ENCODE assay signal across 1 cellular context in genomic region chr9:78303377-78304062, GRCh38.
TF ChIP-seq lines count a peak whose summit lies in the region.

No MANE protein-coding gene starts in this region.

TF ChIP-seq in SK-N-SH treated with all-trans-retinoic acid at 6 μM for 48 hours, 23 proteins besides CTCF, POLR2A, EP300 and RAD21 (continued from another document):
- TF ChIP-seq, protein P1, sequence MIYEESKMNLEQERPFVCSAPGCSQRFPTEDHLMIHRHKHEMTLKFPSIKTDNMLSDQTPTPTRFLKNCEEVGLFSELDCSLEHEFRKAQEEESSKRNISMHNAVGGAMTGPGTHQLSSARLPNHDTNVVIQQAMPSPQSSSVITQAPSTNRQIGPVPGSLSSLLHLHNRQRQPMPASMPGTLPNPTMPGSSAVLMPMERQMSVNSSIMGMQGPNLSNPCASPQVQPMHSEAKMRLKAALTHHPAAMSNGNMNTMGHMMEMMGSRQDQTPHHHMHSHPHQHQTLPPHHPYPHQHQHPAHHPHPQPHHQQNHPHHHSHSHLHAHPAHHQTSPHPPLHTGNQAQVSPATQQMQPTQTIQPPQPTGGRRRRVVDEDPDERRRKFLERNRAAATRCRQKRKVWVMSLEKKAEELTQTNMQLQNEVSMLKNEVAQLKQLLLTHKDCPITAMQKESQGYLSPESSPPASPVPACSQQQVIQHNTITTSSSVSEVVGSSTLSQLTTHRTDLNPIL (CRISPR knock-in tag; IDR thresholded peaks at IDR 0.05; ENCODE audit: low read depth): no peak
- no peak for TF ChIP-seq ARNTL (CRISPR knock-in tag; IDR thresholded peaks at IDR 0.05; ENCODE audit: borderline replicate concordance, low read depth)
- no peak for TF ChIP-seq ZFP30 (CRISPR knock-in tag; IDR thresholded peaks at IDR 0.05)
- no peak for TF ChIP-seq ZC3H10 (CRISPR knock-in tag; IDR thresholded peaks at IDR 0.05)
- TF ChIP-seq, protein P2, sequence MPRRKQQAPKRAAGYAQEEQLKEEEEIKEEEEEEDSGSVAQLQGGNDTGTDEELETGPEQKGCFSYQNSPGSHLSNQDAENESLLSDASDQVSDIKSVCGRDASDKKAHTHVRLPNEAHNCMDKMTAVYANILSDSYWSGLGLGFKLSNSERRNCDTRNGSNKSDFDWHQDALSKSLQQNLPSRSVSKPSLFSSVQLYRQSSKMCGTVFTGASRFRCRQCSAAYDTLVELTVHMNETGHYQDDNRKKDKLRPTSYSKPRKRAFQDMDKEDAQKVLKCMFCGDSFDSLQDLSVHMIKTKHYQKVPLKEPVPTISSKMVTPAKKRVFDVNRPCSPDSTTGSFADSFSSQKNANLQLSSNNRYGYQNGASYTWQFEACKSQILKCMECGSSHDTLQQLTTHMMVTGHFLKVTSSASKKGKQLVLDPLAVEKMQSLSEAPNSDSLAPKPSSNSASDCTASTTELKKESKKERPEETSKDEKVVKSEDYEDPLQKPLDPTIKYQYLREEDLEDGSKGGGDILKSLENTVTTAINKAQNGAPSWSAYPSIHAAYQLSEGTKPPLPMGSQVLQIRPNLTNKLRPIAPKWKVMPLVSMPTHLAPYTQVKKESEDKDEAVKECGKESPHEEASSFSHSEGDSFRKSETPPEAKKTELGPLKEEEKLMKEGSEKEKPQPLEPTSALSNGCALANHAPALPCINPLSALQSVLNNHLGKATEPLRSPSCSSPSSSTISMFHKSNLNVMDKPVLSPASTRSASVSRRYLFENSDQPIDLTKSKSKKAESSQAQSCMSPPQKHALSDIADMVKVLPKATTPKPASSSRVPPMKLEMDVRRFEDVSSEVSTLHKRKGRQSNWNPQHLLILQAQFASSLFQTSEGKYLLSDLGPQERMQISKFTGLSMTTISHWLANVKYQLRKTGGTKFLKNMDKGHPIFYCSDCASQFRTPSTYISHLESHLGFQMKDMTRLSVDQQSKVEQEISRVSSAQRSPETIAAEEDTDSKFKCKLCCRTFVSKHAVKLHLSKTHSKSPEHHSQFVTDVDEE (CRISPR knock-in tag; IDR thresholded peaks at IDR 0.05): no peak
- TF ChIP-seq CSDC2 (CRISPR knock-in tag; IDR thresholded peaks at IDR 0.05): no peak
- TF ChIP-seq, protein P3, sequence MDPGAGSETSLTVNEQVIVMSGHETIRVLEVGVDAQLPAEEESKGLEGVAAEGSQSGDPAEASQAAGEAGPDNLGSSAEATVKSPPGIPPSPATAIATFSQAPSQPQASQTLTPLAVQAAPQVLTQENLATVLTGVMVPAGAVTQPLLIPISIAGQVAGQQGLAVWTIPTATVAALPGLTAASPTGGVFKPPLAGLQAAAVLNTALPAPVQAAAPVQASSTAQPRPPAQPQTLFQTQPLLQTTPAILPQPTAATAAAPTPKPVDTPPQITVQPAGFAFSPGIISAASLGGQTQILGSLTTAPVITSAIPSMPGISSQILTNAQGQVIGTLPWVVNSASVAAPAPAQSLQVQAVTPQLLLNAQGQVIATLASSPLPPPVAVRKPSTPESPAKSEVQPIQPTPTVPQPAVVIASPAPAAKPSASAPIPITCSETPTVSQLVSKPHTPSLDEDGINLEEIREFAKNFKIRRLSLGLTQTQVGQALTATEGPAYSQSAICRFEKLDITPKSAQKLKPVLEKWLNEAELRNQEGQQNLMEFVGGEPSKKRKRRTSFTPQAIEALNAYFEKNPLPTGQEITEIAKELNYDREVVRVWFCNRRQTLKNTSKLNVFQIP (CRISPR knock-in tag; IDR thresholded peaks at IDR 0.05; ENCODE audit: borderline replicate concordance, low read depth): no peak
- no peak for TF ChIP-seq ZNF565 (CRISPR knock-in tag; conservative IDR thresholded peaks at IDR 0.05; ENCODE audit: low read depth)
